Comparison of ENCODE assay signal across 11 cellular contexts in genomic region chr14:67517083-67517482, GRCh38. TPM values are rescaled to one million over a fixed set of nuclear protein-coding genes. Genes with fewer than 3 reads are reported as not detected.
DNase-seq lines count a peak whose midpoint lies in the region; TF ChIP-seq lines count a peak whose summit lies in the region.
"Had no signal": no experiment of that assay in that cellular context is flagged by ENCODE, and none has a peak within 500 bp of the region (broad histone marks: within the 10 kb centered on the region; RNA-seq: fewer than 3 reads in every experiment).

No MANE protein-coding gene starts in this region.

- H3K4me3 ChIP-seq in brain microvascular endothelial cell (ENCODE audit: low read depth, low read length) (no peak overlapping the region), stomach (no peak overlapping the region), lower leg skin (ENCODE audit: low read depth, poor library complexity, severe bottlenecking) (no peak overlapping the region)
- H3K4me3 ChIP-seq: HAP-1 had no signal

- DNase-seq in NCI-H2107 treated with DMSO at 0.1 percent for 48 hours (lab: John Stamatoyannopoulos, UW; ENCODE audit: unreplicated experiment) (peak; percentile 16), NCI-H2107 (lab: John Stamatoyannopoulos, UW) (no peak), brain microvascular endothelial cell (no peak), iPS-NIHi7 (ENCODE audit: extremely low spot score) (peak; percentile 63), stomach (peak; percentile 56), CD1c-positive myeloid dendritic cell (ENCODE audit: extremely low spot score) (no peak), NCI-H1105 (lab: John Stamatoyannopoulos, UW) (no peak), lower leg skin (ENCODE audit: low spot score in 2 of 2) (no peak)

- no peaks in the 10 kb centered on the region for H3K9me3 ChIP-seq in stomach
- H3K9me3 ChIP-seq: HAP-1, neutrophil had no signal

- H3K27me3 ChIP-seq in brain microvascular endothelial cell (replicated peaks) (peaks cover 31% of the 10 kb centered on the region), stomach (peaks cover 0 to 22% (median 0%) of the 10 kb centered on the region in 3 donors)

- no peak for TF ChIP-seq POLR2A in stomach (IDR thresholded peaks at IDR 0.05)
- TF ChIP-seq POLR2A in lower leg skin (IDR thresholded peaks at IDR 0.05) = no peak

- intact Hi-C loops in stomach (cut with DNase I; ENCODE audit: low total_unique reads) = no loop called here
- intact Hi-C loops in lower leg skin (cut with DNase I; ENCODE audit: low total_unique reads) = no loop called here

- H3K36me3 ChIP-seq in brain microvascular endothelial cell (replicated peaks) (no peaks in the 10 kb centered on the region), stomach (no peaks in the 10 kb centered on the region)
- H3K36me3 ChIP-seq: HAP-1, neutrophil had no signal

- H3K4me1 ChIP-seq in stomach = peaks cover 12 to 30% (median 22%) of the 10 kb centered on the region in 4 donors
- H3K4me1 ChIP-seq: HAP-1 had no signal

- peak; percentile 42 for TF ChIP-seq CTCF in brain microvascular endothelial cell (IDR thresholded peaks at IDR 0.05; ENCODE audit: low read depth, low read length, missing control alignments)
- TF ChIP-seq CTCF in stomach (IDR thresholded peaks at IDR 0.05) = no peak
- TF ChIP-seq CTCF in lower leg skin (IDR thresholded peaks at IDR 0.05) = no peak

- WGBS in stomach, 5 donors = 19 to 34% (median 23%) methylated on average over 10 to 12 of the region's 12 CpGs
- 28 to 33% methylated on average over 12 of the region's 12 CpGs for WGBS in lower leg skin, 2 donors

- in situ Hi-C loops in brain microvascular endothelial cell (cut with HindIII; ENCODE audit: low pct_ligation_motif_present, low sequenced_read_pairs) = no loop called here

- no peak for TF ChIP-seq EP300 in stomach (IDR thresholded peaks at IDR 0.05)

- H3K27ac ChIP-seq in brain microvascular endothelial cell (no peak overlapping the region), stomach (no peak overlapping the region)
- H3K27ac ChIP-seq: neutrophil had no signal

RNA-seq across cellular contexts. Expression of gene PLEKHH1, which starts 16.0 kb away (rescaled TPM):
- 100 to 1,000 TPM in 2 of 5 donors, 10 to 100 TPM in 3; 24.0 to 136 (median 46.1) TPM for total RNA-seq in stomach
- 10 to 100 TPM in 1 of 3 donors, 1 to 10 TPM in 2; 3.8 to 10.3 (median 8.8) TPM for polyA plus RNA-seq in stomach
- total RNA-seq in lower leg skin = 10 to 100 TPM; 10.5 to 23.1 (median 17.2) TPM

RNA-seq across cellular contexts. Expression of gene TMEM229B, which starts 28.6 kb away (rescaled TPM):
- 10 to 100 TPM in 1 of 5 donors, 1 to 10 TPM in 2, under 1 TPM in 1, not detected in 1; 0.14 to 15.6 (median 2.2) TPM for total RNA-seq in stomach
- polyA plus RNA-seq in stomach = 1 to 10 TPM in 1 of 3 donors, under 1 TPM in 2; 0.55 to 1.4 (median 0.76) TPM
- 1 to 10 TPM in 3 of 4 donors, under 1 TPM in 1; 0.49 to 3.8 (median 2.5) TPM for total RNA-seq in lower leg skin
- total RNA-seq: A673 had no signal

Comparison
In these comparisons a context has a peak if more than half of its experiments do, and no peak if none do; other contexts are left out.
1. DNase-seq: peak in NCI-H2107 treated with DMSO at 0.1 percent for 48 hours (single experiment), iPS-NIHi7 (single experiment) and stomach (single experiment); none in NCI-H2107 (single experiment), brain microvascular endothelial cell (single experiment), CD1c-positive myeloid dendritic cell (single experiment), NCI-H1105 (single experiment) and lower leg skin (0 of 2).